ENCODE assay signal across 9 cellular contexts in the genomic region with DNA sequence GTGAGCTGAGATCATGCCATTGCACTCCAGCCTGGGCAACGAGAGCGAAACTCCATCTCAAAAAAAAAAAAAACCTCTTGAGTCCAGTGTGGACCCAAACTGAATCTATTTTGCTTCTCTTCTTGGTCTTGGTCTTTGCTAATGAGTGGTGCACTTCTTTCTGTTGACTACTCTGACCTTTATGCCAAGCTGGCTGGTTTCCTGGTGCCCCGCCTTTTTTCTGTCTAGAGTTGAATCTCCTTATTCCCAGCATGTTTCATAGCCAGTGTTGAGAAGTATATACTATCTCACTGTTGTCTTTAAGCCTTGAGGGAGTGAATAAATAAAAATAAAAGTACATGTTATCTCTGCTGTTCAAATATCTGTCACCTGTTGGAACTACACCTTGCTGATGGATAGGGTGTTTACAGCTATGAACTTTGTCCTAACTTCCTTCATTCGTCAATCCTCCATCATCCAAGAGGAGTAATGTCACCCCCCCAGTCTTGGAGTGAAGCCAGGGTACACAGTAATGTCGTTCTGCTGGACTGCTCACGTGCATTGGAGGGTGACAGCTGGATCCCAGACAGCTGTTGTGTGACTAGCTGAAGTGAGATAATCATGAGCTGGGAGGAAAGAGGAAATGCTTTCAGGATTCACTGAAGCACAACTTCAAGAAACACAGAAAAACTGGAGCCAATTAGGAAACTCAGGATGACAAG.
DNase-seq lines count a peak whose midpoint lies in the region; ATAC-seq and TF ChIP-seq lines count a peak whose summit lies in the region.
"Had no signal": no experiment of that assay in that cellular context is flagged by ENCODE, and none has a peak within 500 bp of the region (broad histone marks: within the 10 kb centered on the region; RNA-seq: fewer than 3 reads in every experiment).

No MANE protein-coding gene starts in this region.

- H3K4me1 ChIP-seq in hepatocyte (ENCODE audit: insufficient read depth) = peaks cover 22% of the 10 kb centered on the region

- DNase-seq in AG08395 (ENCODE audit: low spot score) (peak; percentile 69), SHP77 treated with DMSO at 0.1 percent for 48 hours (lab: John Stamatoyannopoulos, UW) (peak; percentile 95), hepatocyte (ENCODE audit: low spot score) (peak; percentile 93), nucleus accumbens (lab: John Stamatoyannopoulos, UW) (no peak), Ammon's horn (ENCODE audit: low spot score) (no peak)
- DNase-seq: T1000 had no signal

- no peaks in the 10 kb centered on the region for H3K79me2 ChIP-seq in hepatocyte

- H3K4me2 ChIP-seq in hepatocyte = peak overlapping the region; percentile 27

- no peak for TF ChIP-seq CTCF in hepatocyte (IDR thresholded peaks at IDR 0.05; ENCODE audit: poor library complexity)

- no peaks in the 10 kb centered on the region for H3K9me2 ChIP-seq in hepatocyte (replicated peaks; ENCODE audit: insufficient read depth)

- H3K27me3 ChIP-seq in hepatocyte = no peaks in the 10 kb centered on the region

- H4K20me1 ChIP-seq in hepatocyte (ENCODE audit: insufficient read depth, poor library complexity, severe bottlenecking) = no peaks in the 10 kb centered on the region

- ATAC-seq in HG03342 (IDR thresholded peaks at IDR 0.05; ENCODE audit: unreplicated experiment) (peak; percentile 60), GM19351 (IDR thresholded peaks at IDR 0.05; ENCODE audit: unreplicated experiment) (no peak), HG03108 (IDR thresholded peaks at IDR 0.05; ENCODE audit: unreplicated experiment) (no peak)

- peak overlapping the region; percentile 93 for H3K27ac ChIP-seq in hepatocyte

- H3K9me3 ChIP-seq in hepatocyte (ENCODE audit: low read depth) = no peaks in the 10 kb centered on the region

- H2AFZ ChIP-seq in hepatocyte = no peak overlapping the region

- 56% methylated on average over 6 of the region's 6 CpGs for WGBS in hepatocyte (ENCODE audit: low lambda C conversion rate, missing lambda C conversion rate)

- H3K4me3 ChIP-seq in hepatocyte = no peak overlapping the region

- H3K36me3 ChIP-seq in hepatocyte (replicated peaks; ENCODE audit: insufficient read depth, low read depth) = no peaks in the 10 kb centered on the region

Comparison
In these comparisons a context has a peak if more than half of its experiments do, and no peak if none do; other contexts are left out.
1. DNase-seq: peak in AG08395 (single experiment), SHP77 treated with DMSO at 0.1 percent for 48 hours (single experiment) and hepatocyte (single experiment); none in nucleus accumbens (0 of 56) and Ammon's horn (single experiment).